In genomic region chr19:32921624-32922023, GRCh38 we compare ENCODE assay signal across 21 cellular contexts. TPM values are rescaled to one million over a fixed set of nuclear protein-coding genes. Genes with fewer than 3 reads are reported as not detected.
"Had no signal": no experiment of that assay in that cellular context is flagged by ENCODE, and none has a peak within 500 bp of the region (broad histone marks: within the 10 kb centered on the region; RNA-seq: fewer than 3 reads in every experiment).

No MANE protein-coding gene starts in this region.

- H3K27ac Mint-ChIP-seq: activated CD8-positive, alpha-beta memory T cell treated with anti-CD3 and anti-CD28 coated beads, Interleukin-2, amount 10 ng/mL, durations not matched to agents 7 days and 5 days; activated CD8-positive, alpha-beta T cell treated with anti-CD3 and anti-CD28 coated beads for 36 hours; activated naive CD8-positive, alpha-beta T cell; immature natural killer cell had no signal

- H3K27me3 Mint-ChIP-seq: activated CD8-positive, alpha-beta memory T cell treated with anti-CD3 and anti-CD28 coated beads, Interleukin-2, amount 10 ng/mL, durations not matched to agents 7 days and 5 days; activated CD8-positive, alpha-beta T cell treated with anti-CD3 and anti-CD28 coated beads for 36 hours; activated naive CD8-positive, alpha-beta T cell; central memory CD8-positive, alpha-beta T cell had no signal

- H3K4me1 Mint-ChIP-seq: central memory CD8-positive, alpha-beta T cell; immature natural killer cell had no signal

- H3K9me3 Mint-ChIP-seq: activated CD8-positive, alpha-beta T cell treated with anti-CD3 and anti-CD28 coated beads for 36 hours; central memory CD8-positive, alpha-beta T cell; immature natural killer cell had no signal

- DNase-seq: activated CD4-positive, CD25-positive, alpha-beta regulatory T cell; activated CD8-positive, alpha-beta memory T cell treated with anti-CD3 and anti-CD28 coated beads, Interleukin-2, amount 10 ng/mL, durations not matched to agents 7 days and 5 days; activated CD8-positive, alpha-beta T cell treated with anti-CD3 and anti-CD28 coated beads for 36 hours; activated gamma-delta T cell treated with Interleukin-2 at 50 U/mL for 16 hours; amniotic stem cell; effector memory CD4-positive, alpha-beta T cell; foreskin keratinocyte; immature natural killer cell; lower lobe of right lung; mesendoderm; mucosa of descending colon; nucleus accumbens; right cardiac atrium; trophoblast cell had no signal

- ATAC-seq: activated CD8-positive, alpha-beta memory T cell treated with anti-CD3 and anti-CD28 coated beads, Interleukin-2, amount 10 ng/mL, durations not matched to agents 7 days and 5 days; activated CD8-positive, alpha-beta T cell treated with anti-CD3 and anti-CD28 coated beads for 36 hours; foreskin keratinocyte; left lobe of liver; lower lobe of right lung; mucosa of descending colon; right cardiac atrium had no signal

- H3K4me3 Mint-ChIP-seq: activated CD8-positive, alpha-beta memory T cell treated with anti-CD3 and anti-CD28 coated beads, Interleukin-2, amount 10 ng/mL, durations not matched to agents 7 days and 5 days; activated CD8-positive, alpha-beta T cell treated with anti-CD3 and anti-CD28 coated beads for 36 hours; activated naive CD8-positive, alpha-beta T cell; central memory CD8-positive, alpha-beta T cell; immature natural killer cell had no signal

RNA-seq across cellular contexts. Expression of gene SLC7A9, which starts 52.1 kb away (rescaled TPM):
- total RNA-seq: activated CD8-positive, alpha-beta T cell treated with anti-CD3 and anti-CD28 coated beads for 36 hours; foreskin keratinocyte; kidney epithelial cell; pulmonary artery endothelial cell; SJSA1; vagina had no signal
